ENCODE assay signal across 9 cellular contexts in genomic region chr3:13647314-13648059, GRCh38.
DNase-seq lines count a peak whose midpoint lies in the region; ATAC-seq, FAIRE-seq and TF ChIP-seq lines count a peak whose summit lies in the region.
"Had no signal": no experiment of that assay in that cellular context is flagged by ENCODE, and none has a peak within 500 bp of the region (broad histone marks: within the 10 kb centered on the region; RNA-seq: fewer than 3 reads in every experiment).

No MANE protein-coding gene starts in this region.

- H3K4me3 ChIP-seq in bronchial epithelial cell (ENCODE audit: low read depth, low read length) (no peak overlapping the region), Karpas-422 (ENCODE audit: low read length) (no peak overlapping the region)

- H3K36me3 ChIP-seq in bronchial epithelial cell (ENCODE audit: control insufficient read depth, insufficient read depth, low read length) (no peaks in the 10 kb centered on the region), Karpas-422 (ENCODE audit: insufficient read depth, low read length) (no peaks in the 10 kb centered on the region)

- H3K27ac ChIP-seq in Karpas-422 (ENCODE audit: low read length) = no peak overlapping the region

- no peaks in the 10 kb centered on the region for H3K4me1 ChIP-seq in Karpas-422 (ENCODE audit: low read length)

- no peaks in the 10 kb centered on the region for H4K20me1 ChIP-seq in Karpas-422 (ENCODE audit: insufficient read depth, low read depth, low read length)

- no peaks in the 10 kb centered on the region for H3K79me2 ChIP-seq in Karpas-422 (ENCODE audit: low read length)

- TF ChIP-seq CTCF in bronchial epithelial cell (IDR thresholded peaks at IDR 0.05; ENCODE audit: insufficient read depth, low read length, severe bottlenecking) = no peak

- no peak for ATAC-seq in stimulated activated naive CD8-positive, alpha-beta T cell treated with anti-CD3 and anti-CD28 coated beads, Interleukin-15, Interleukin-2, amounts not matched to agents 100 U/mL and 50 U/mL, for 24 hours
- no peak for ATAC-seq in GM21529 (IDR thresholded peaks at IDR 0.05; ENCODE audit: unreplicated experiment)

- no peak overlapping the region for H3K4me2 ChIP-seq in Karpas-422 (ENCODE audit: low read depth, low read length, poor library complexity, severe bottlenecking)

- peak; percentile 63 for DNase-seq in activated CD8-positive, alpha-beta memory T cell treated with anti-CD3 and anti-CD28 coated beads, Interleukin-2, amount 50 U/mL, for 48 hours
- DNase-seq in activated CD8-positive, alpha-beta memory T cell treated with anti-CD3 and anti-CD28 coated beads for 24 hours = no peak
- DNase-seq in NCI-H69 (lab: John Stamatoyannopoulos, UW) (peak; percentile 21), bronchial epithelial cell (ENCODE audit: low read depth) (peak; percentile 63), Karpas-422 (no peak), NCI-H2029 treated with DMSO at 0.1 percent for 48 hours (lab: John Stamatoyannopoulos, UW) (no peak)
- peak; percentile 23 for DNase-seq in stimulated activated naive CD8-positive, alpha-beta T cell treated with anti-CD3 and anti-CD28 coated beads, Interleukin-15, Interleukin-2, amounts not matched to agents 100 U/mL and 50 U/mL, for 24 hours

- H3K27me3 ChIP-seq in bronchial epithelial cell (ENCODE audit: control insufficient read depth, insufficient read depth, low read length) (peaks cover 2% of the 10 kb centered on the region), Karpas-422 (ENCODE audit: low read length) (no peaks in the 10 kb centered on the region)

- no peak for FAIRE-seq in bronchial epithelial cell (lab: Jason Lieb, UNC)
- FAIRE-seq: colon had no signal

- no peak overlapping the region for H2AFZ ChIP-seq in Karpas-422 (ENCODE audit: low read length)

- H3K9me3 ChIP-seq in Karpas-422 (ENCODE audit: low read length) = no peaks in the 10 kb centered on the region

- no peaks in the 10 kb centered on the region for H3K9me2 ChIP-seq in Karpas-422 (replicated peaks; ENCODE audit: insufficient read depth, low read length)

- no peak overlapping the region for H3K9ac ChIP-seq in Karpas-422 (ENCODE audit: low read length)

Comparison
In these comparisons a context has a peak if more than half of its experiments do, and no peak if none do; other contexts are left out.
1. DNase-seq: peak in activated CD8-positive, alpha-beta memory T cell treated with anti-CD3 and anti-CD28 coated beads, Interleukin-2, amount 50 U/mL, for 48 hours (single experiment), NCI-H69 (single experiment), bronchial epithelial cell (single experiment) and stimulated activated naive CD8-positive, alpha-beta T cell treated with anti-CD3 and anti-CD28 coated beads, Interleukin-15, Interleukin-2, amounts not matched to agents 100 U/mL and 50 U/mL, for 24 hours (single experiment); none in activated CD8-positive, alpha-beta memory T cell treated with anti-CD3 and anti-CD28 coated beads for 24 hours (single experiment), Karpas-422 (single experiment) and NCI-H2029 treated with DMSO at 0.1 percent for 48 hours (single experiment).